ENCODE assay signal across 12 cellular contexts in the genomic region with DNA sequence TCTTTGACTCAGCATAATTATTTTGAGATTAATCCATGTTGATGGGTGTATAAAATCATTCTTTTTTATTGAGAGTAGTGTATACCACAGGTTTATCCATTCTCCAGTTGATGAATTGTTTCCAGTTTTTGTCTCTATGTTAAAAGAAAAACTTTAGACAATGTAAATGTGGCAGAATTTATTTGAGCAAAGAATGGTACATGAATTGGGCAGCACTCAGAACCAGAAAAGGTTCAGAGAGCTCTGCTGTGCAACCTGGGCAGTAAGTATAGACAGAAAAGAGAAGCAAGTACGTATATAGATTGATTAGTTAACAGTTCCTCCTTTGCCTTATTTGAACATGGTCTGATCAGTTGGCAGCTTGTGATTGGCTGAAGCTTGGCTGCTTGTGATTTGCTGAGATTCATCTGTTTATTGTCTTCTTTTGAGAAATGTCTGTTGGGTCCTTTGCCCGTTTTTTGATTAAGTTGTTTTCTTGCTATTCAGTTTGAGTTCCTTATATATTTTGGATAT. TPM values are rescaled to one million over a fixed set of nuclear protein-coding genes. Genes with fewer than 3 reads are reported as not detected.
DNase-seq lines count a peak whose midpoint lies in the region; ATAC-seq and TF ChIP-seq lines count a peak whose summit lies in the region.
"Had no signal": no experiment of that assay in that cellular context is flagged by ENCODE, and none has a peak within 500 bp of the region (broad histone marks: within the 10 kb centered on the region; RNA-seq: fewer than 3 reads in every experiment).

No MANE protein-coding gene starts in this region.

- no peak overlapping the region for H2AK5ac ChIP-seq in H9 (ENCODE audit: insufficient read length, low read length)

- H2BK120ac ChIP-seq in H9 (ENCODE audit: low read depth, low read length, poor library complexity, severe bottlenecking), result no peak overlapping the region

- no peaks in the 10 kb centered on the region for H4K20me1 ChIP-seq in H9 (ENCODE audit: control insufficient read depth, insufficient read depth, insufficient read length)

- no peak overlapping the region for H4K91ac ChIP-seq in H9 (ENCODE audit: insufficient read length, low read depth, low read length)

- H2BK12ac ChIP-seq in H9 (ENCODE audit: insufficient read length, low read depth, low read length), result no peak overlapping the region

- DNase-seq in activated CD8-positive, alpha-beta memory T cell treated with anti-CD3 and anti-CD28 coated beads, Interleukin-2, amount 10 ng/mL, durations not matched to agents 7 days and 5 days, result no peak
- no peak for DNase-seq in activated CD8-positive, alpha-beta memory T cell treated with anti-CD3 and anti-CD28 coated beads for 24 hours
- DNase-seq in H9 (no peak), natural killer cell (no peak), amniotic stem cell (lab: John Stamatoyannopoulos, UW) (no peak), testis (no peak)
- DNase-seq in activated naive CD8-positive, alpha-beta T cell treated with anti-CD3 and anti-CD28 coated beads, Interleukin-2, amount 50 U/mL, for 24 hours, result no peak
- DNase-seq: NCI-H1048, NCI-H2081, NCI-H510A treated with DMSO at 0.1 percent for 48 hours had no signal

- peaks cover 5% of the 10 kb centered on the region for H3K36me3 ChIP-seq in testis (ENCODE audit: low read depth, missing control alignments)
- H3K36me3 ChIP-seq: gastroesophageal sphincter had no signal

- H3K9ac ChIP-seq in H9 (ENCODE audit: extremely low read depth, insufficient read length, low read length), result no peak overlapping the region

- H3K27me3 ChIP-seq in H9 (ENCODE audit: insufficient read depth, low read length) (no peaks in the 10 kb centered on the region), testis (no peaks in the 10 kb centered on the region)
- H3K27me3 ChIP-seq: gastroesophageal sphincter had no signal

- H3K23ac ChIP-seq in H9 (ENCODE audit: insufficient read length, low read depth, low read length), result no peak overlapping the region

- no peak overlapping the region for H3K4me3 ChIP-seq in testis
- H3K4me3 ChIP-seq: gastroesophageal sphincter had no signal

- intact Hi-C loops in natural killer cell (cut with micrococcal nuclease), result no loop called here
- intact Hi-C loops in testis (cut with DNase I; ENCODE audit: low total_unique reads), result no loop called here

- H3K79me2 ChIP-seq in H9 (ENCODE audit: insufficient read depth, low read length), result peaks cover 2% of the 10 kb centered on the region; the same call in 1 of the 2 replicates

- no peak overlapping the region for H3K18ac ChIP-seq in H9 (ENCODE audit: insufficient read length, low read depth, low read length)

- H3K4ac ChIP-seq in H9 (ENCODE audit: low read depth, low read length), result no peak overlapping the region

- no peak for ATAC-seq in activated CD8-positive, alpha-beta memory T cell treated with anti-CD3 and anti-CD28 coated beads, Interleukin-2, amount 10 ng/mL, durations not matched to agents 7 days and 5 days
- ATAC-seq in activated naive CD8-positive, alpha-beta T cell treated with anti-CD3 and anti-CD28 coated beads, Interleukin-2, amount 50 U/mL, for 24 hours, result peak; percentile 52
- peak in 1 of 3 donors; percentile 35 for ATAC-seq in natural killer cell
- no peak for ATAC-seq in GM21526 (IDR thresholded peaks at IDR 0.05; ENCODE audit: low FRiP score, unreplicated experiment)
- ATAC-seq: gastroesophageal sphincter had no signal

- H3K4me3 Mint-ChIP-seq in activated CD8-positive, alpha-beta memory T cell treated with anti-CD3 and anti-CD28 coated beads, Interleukin-2, amount 10 ng/mL, durations not matched to agents 7 days and 5 days, result no peak overlapping the region
- H3K4me3 Mint-ChIP-seq in H9 (no peak overlapping the region), natural killer cell (peak overlapping the region; percentile 35)
- no peak overlapping the region for H3K4me3 Mint-ChIP-seq in activated naive CD8-positive, alpha-beta T cell treated with anti-CD3 and anti-CD28 coated beads, Interleukin-2, amount 50 U/mL, for 24 hours

- H3K4me1 Mint-ChIP-seq in activated CD8-positive, alpha-beta memory T cell treated with anti-CD3 and anti-CD28 coated beads, Interleukin-2, amount 10 ng/mL, durations not matched to agents 7 days and 5 days, result peaks cover 49% of the 10 kb centered on the region
- H3K4me1 Mint-ChIP-seq in H9 (no peaks in the 10 kb centered on the region), natural killer cell (peaks cover 53 to 57% of the 10 kb centered on the region in 2 donors)
- H3K4me1 Mint-ChIP-seq in activated naive CD8-positive, alpha-beta T cell treated with anti-CD3 and anti-CD28 coated beads, Interleukin-2, amount 50 U/mL, for 24 hours, result peaks cover 57% of the 10 kb centered on the region

- peaks cover 4% of the 10 kb centered on the region for H3K79me1 ChIP-seq in H9 (ENCODE audit: insufficient read depth, low read depth, low read length, poor library complexity, severe bottlenecking)

- no peaks in the 10 kb centered on the region for H3K23me2 ChIP-seq in H9 (ENCODE audit: insufficient read length, low read depth, low read length, poor library complexity, severe bottlenecking)

- H3K27ac ChIP-seq in H9 (ENCODE audit: insufficient read length, low read depth, low read length), result no peak overlapping the region
- H3K27ac ChIP-seq in testis, result no peak overlapping the region
- H3K27ac ChIP-seq: gastroesophageal sphincter had no signal

- no peak for TF ChIP-seq CTCF in H9 (conservative IDR thresholded peaks at IDR 0.05)
- TF ChIP-seq CTCF in natural killer cell (IDR thresholded peaks at IDR 0.05), result no peak
- TF ChIP-seq CTCF in testis (IDR thresholded peaks at IDR 0.05), result no peak

- no peak overlapping the region for H4K8ac ChIP-seq in H9 (replicated peaks; ENCODE audit: insufficient read length, low read depth, low read length)

- H3K56ac ChIP-seq in H9 (ENCODE audit: insufficient read length, low read depth, low read length), result no peak overlapping the region

- no peaks in the 10 kb centered on the region for H3K4me1 ChIP-seq in H9 (ENCODE audit: insufficient read depth, low read length)
- no peaks in the 10 kb centered on the region for H3K4me1 ChIP-seq in testis

- no peaks in the 10 kb centered on the region for H3K9me3 ChIP-seq in H9 (ENCODE audit: control insufficient read depth, low read depth, low read length)
- no peaks in the 10 kb centered on the region for H3K9me3 ChIP-seq in testis
- H3K9me3 ChIP-seq: gastroesophageal sphincter had no signal

- no CpG with 5 or more reads among the region's 2 CpGs for WGBS in H9 (ENCODE audit: extremely low coverage, insufficient read length, low lambda C conversion rate)
- 81 to 91% methylated on average over 2 of the region's 2 CpGs for WGBS in testis, 2 donors

- no peak overlapping the region for H2AFZ ChIP-seq in H9 (ENCODE audit: low read length)

- H3K14ac ChIP-seq in H9 (ENCODE audit: insufficient read depth, low read length), result no peak overlapping the region

- TF ChIP-seq POLR2A in testis (IDR thresholded peaks at IDR 0.05), result no peak

- H2BK20ac ChIP-seq in H9 (ENCODE audit: low read depth, low read length, poor library complexity, severe bottlenecking), result no peak overlapping the region

- no peak overlapping the region for H2BK5ac ChIP-seq in H9 (ENCODE audit: insufficient read length, low read length)

- CTCF ChIA-PET in activated CD8-positive, alpha-beta memory T cell treated with anti-CD3 and anti-CD28 coated beads, Interleukin-2, amount 10 ng/mL, durations not matched to agents 7 days and 5 days (lab: Charles Lee), result interaction anchor here (1.6 kb wide), 1 partner anchor 77 kb away, joined by 4 read pairs; no protein-coding TSS in a partner anchor

- no peak overlapping the region for H3K4me2 ChIP-seq in H9 (ENCODE audit: insufficient read depth, insufficient read length, low read length)

- H2BK15ac ChIP-seq in H9 (ENCODE audit: low read depth, low read length), result no peak overlapping the region

- no peak overlapping the region for H4K5ac ChIP-seq in H9 (ENCODE audit: insufficient read length, low read depth, low read length)

- H3K27me3 Mint-ChIP-seq in activated CD8-positive, alpha-beta memory T cell treated with anti-CD3 and anti-CD28 coated beads, Interleukin-2, amount 10 ng/mL, durations not matched to agents 7 days and 5 days, result no peaks in the 10 kb centered on the region
- H3K27me3 Mint-ChIP-seq in H9 (ENCODE audit: low read depth) (no peaks in the 10 kb centered on the region; the same call in 1 of the 2 replicates), natural killer cell (ENCODE audit: low read depth in 2 of 2) (no peaks in the 10 kb centered on the region)
- no peaks in the 10 kb centered on the region for H3K27me3 Mint-ChIP-seq in activated naive CD8-positive, alpha-beta T cell treated with anti-CD3 and anti-CD28 coated beads, Interleukin-2, amount 50 U/mL, for 24 hours

- peaks cover 9% of the 10 kb centered on the region for H3K9me3 Mint-ChIP-seq in activated CD8-positive, alpha-beta memory T cell treated with anti-CD3 and anti-CD28 coated beads, Interleukin-2, amount 10 ng/mL, durations not matched to agents 7 days and 5 days (ENCODE audit: low read depth)
- H3K9me3 Mint-ChIP-seq in H9 (peaks cover 11 to 15% of the 10 kb centered on the region in 2 experiments; a peak in 4 of 5 replicates), natural killer cell (no peaks in the 10 kb centered on the region)
- H3K9me3 Mint-ChIP-seq in activated naive CD8-positive, alpha-beta T cell treated with anti-CD3 and anti-CD28 coated beads, Interleukin-2, amount 50 U/mL, for 24 hours, result no peaks in the 10 kb centered on the region

- H3T11ph ChIP-seq in H9 (ENCODE audit: low read length), result no peak overlapping the region

- peaks cover 38% of the 10 kb centered on the region for H3K36me3 Mint-ChIP-seq in activated CD8-positive, alpha-beta memory T cell treated with anti-CD3 and anti-CD28 coated beads, Interleukin-2, amount 10 ng/mL, durations not matched to agents 7 days and 5 days
- H3K36me3 Mint-ChIP-seq in H9 (ENCODE audit: insufficient read depth in 1 of 3, low read depth in 3 of 3), result peaks cover 6 to 14% (median 8%) of the 10 kb centered on the region in 3 experiments; a peak in 5 of 7 replicates
- peaks cover 14% of the 10 kb centered on the region for H3K36me3 Mint-ChIP-seq in activated naive CD8-positive, alpha-beta T cell treated with anti-CD3 and anti-CD28 coated beads, Interleukin-2, amount 50 U/mL, for 24 hours (ENCODE audit: low read depth)
- no peaks in the 10 kb centered on the region for H3K36me3 Mint-ChIP-seq in natural killer cell

- H3K27ac Mint-ChIP-seq in activated CD8-positive, alpha-beta memory T cell treated with anti-CD3 and anti-CD28 coated beads, Interleukin-2, amount 10 ng/mL, durations not matched to agents 7 days and 5 days, result peak overlapping the region; percentile 31
- 0 out of 7 replicates have a peak overlapping the region, but pooled peaks of 2 of the 3 experiments have one; percentile 29 to 34 for H3K27ac Mint-ChIP-seq in H9
- H3K27ac Mint-ChIP-seq in activated naive CD8-positive, alpha-beta T cell treated with anti-CD3 and anti-CD28 coated beads, Interleukin-2, amount 50 U/mL, for 24 hours, result peak overlapping the region; percentile 67
- H3K27ac Mint-ChIP-seq in natural killer cell, result peak overlapping the region; percentile 77 to 84

RNA-seq across cellular contexts. Expression of a gene that starts 41.3 kb away (rescaled TPM):
- 100 to 1,000 TPM; 118 to 149 TPM for total RNA-seq in activated CD8-positive, alpha-beta memory T cell treated with anti-CD3 and anti-CD28 coated beads, Interleukin-2, amount 10 ng/mL, durations not matched to agents 7 days and 5 days
- total RNA-seq in H9 (2021) (22.2 and 23.2 TPM in 2 replicates), natural killer cell (100 to 1,000 TPM; 140 to 183 (median 166) TPM), testis (10 to 100 TPM; 67.1 to 72.8 TPM)
- polyA plus RNA-seq in testis (ENCODE audit: insufficient read depth, low read depth, low replicate concordance), result 57.6 TPM
